Comparison of ENCODE assay signal across 9 cellular contexts in the genomic region with DNA sequence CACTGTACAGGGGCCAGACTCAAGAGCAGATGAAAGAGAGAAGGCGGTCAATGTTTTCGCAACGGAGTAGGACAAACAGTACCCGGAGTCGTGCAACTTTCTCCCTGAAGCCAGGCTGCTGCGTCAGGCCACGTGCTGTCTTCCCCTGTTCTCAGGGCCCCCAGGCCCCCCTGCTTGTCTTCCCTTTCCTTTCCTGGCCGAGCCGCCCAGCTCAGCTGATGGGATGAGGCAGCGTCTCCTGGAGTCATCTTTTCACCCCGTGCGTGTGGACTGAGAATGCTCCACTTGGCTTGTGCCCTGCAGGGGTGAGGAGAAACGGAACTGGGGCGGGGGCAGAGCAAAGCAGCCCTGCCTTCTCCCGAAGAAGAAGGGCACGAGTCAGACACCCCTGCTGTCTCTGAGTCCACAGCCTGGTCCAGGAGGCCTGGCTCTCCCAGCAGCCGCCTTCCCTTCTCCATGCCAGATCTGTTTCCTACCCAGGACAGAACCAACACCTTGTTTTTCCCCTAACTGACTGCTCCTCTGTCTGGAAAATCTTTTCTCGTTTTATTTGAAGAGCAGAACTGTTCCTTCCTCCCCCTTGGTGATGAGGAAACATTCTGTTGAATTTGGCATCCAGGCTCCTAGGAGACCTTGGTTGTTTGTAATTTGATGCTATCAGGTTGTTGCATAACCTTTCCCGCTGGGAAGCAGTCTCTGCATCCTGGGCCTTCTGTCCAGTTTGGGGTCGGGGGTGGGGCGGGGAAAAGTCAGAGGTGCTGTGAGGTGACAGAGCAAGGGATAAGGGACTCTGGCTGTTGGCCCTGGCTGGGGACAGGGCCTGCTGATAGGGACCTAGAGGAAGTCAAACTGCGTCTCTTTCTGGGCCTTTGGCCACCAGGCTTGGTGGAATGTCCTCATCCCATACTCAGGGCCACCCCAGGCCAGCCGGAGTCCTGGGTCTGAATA.
DNase-seq lines count a peak whose midpoint lies in the region; ATAC-seq, FAIRE-seq and TF ChIP-seq lines count a peak whose summit lies in the region.
"Had no signal": no experiment of that assay in that cellular context is flagged by ENCODE, and none has a peak within 500 bp of the region (broad histone marks: within the 10 kb centered on the region; RNA-seq: fewer than 3 reads in every experiment).

No MANE protein-coding gene starts in this region.

- no peaks in the 10 kb centered on the region for H3K27me3 Mint-ChIP-seq in MCF 10A (ENCODE audit: insufficient read depth, unreplicated experiment)
- H3K27me3 Mint-ChIP-seq: stimulated activated naive CD8-positive, alpha-beta T cell treated with anti-CD3 and anti-CD28 coated beads, Interleukin-15, Interleukin-2, amounts not matched to agents 100 ng/mL and 50 ng/mL, for 24 hours had no signal

- CTCF ChIA-PET in MCF 10A (lab: Yijun Ruan, JAX) = no interaction called here

- TF ChIP-seq CTCF in 22Rv1 (IDR thresholded peaks at IDR 0.05) = no peak
- TF ChIP-seq CTCF in MCF 10A (IDR thresholded peaks at IDR 0.05; ENCODE audit: unreplicated experiment) = no peak
- no peak for TF ChIP-seq CTCF in kidney (IDR thresholded peaks at IDR 0.05; ENCODE audit: borderline replicate concordance, extremely low read depth, insufficient read depth)
- TF ChIP-seq CTCF in smooth muscle cell (IDR thresholded peaks at IDR 0.05; ENCODE audit: borderline replicate concordance, insufficient read depth, poor library complexity, severe bottlenecking) = no peak
- no peak for TF ChIP-seq CTCF in GM13977 (IDR thresholded peaks at IDR 0.05; ENCODE audit: extremely low read depth, insufficient read depth, missing control alignments)

- H3K27ac Mint-ChIP-seq in MCF 10A (ENCODE audit: low read depth, unreplicated experiment) = peak overlapping the region; percentile 69
- H3K27ac Mint-ChIP-seq: stimulated activated naive CD8-positive, alpha-beta T cell treated with anti-CD3 and anti-CD28 coated beads, Interleukin-15, Interleukin-2, amounts not matched to agents 100 ng/mL and 50 ng/mL, for 24 hours had no signal

- H3K27me3 ChIP-seq in HUES6 (ENCODE audit: control insufficient read depth, insufficient read depth, low read length) = no peaks in the 10 kb centered on the region
- H3K27me3 ChIP-seq in smooth muscle cell (ENCODE audit: low read depth) = no peaks in the 10 kb centered on the region

- no peaks in the 10 kb centered on the region for H3K9me3 Mint-ChIP-seq in MCF 10A (ENCODE audit: unreplicated experiment)
- H3K9me3 Mint-ChIP-seq: stimulated activated naive CD8-positive, alpha-beta T cell treated with anti-CD3 and anti-CD28 coated beads, Interleukin-15, Interleukin-2, amounts not matched to agents 100 ng/mL and 50 ng/mL, for 24 hours had no signal

- ATAC-seq in GM19452 (IDR thresholded peaks at IDR 0.05; ENCODE audit: unreplicated experiment) = no peak

- no peaks in the 10 kb centered on the region for H3K79me2 ChIP-seq in smooth muscle cell (ENCODE audit: low read depth)

- H3K4me3 ChIP-seq in HUES6 (ENCODE audit: low read depth, low read length) (no peak overlapping the region), kidney (ENCODE audit: low read length in 2 of 2) (no peak overlapping the region), smooth muscle cell (no peak overlapping the region)

- H4K20me1 ChIP-seq in smooth muscle cell (ENCODE audit: low read depth) = no peaks in the 10 kb centered on the region

- BruUV-seq in MCF 10A (replicated peaks; lab: Mats Ljungman, UMichigan) = no TSS peak

- H2AFZ ChIP-seq in smooth muscle cell (ENCODE audit: low read depth) = no peak overlapping the region

- in situ Hi-C loops in GM13977 (cut with MboI; ENCODE audit: low pct_unique_long_range_greater_than_20kb, low sequenced_read_pairs, unreplicated experiment) = no loop called here

- POLR2A ChIA-PET in MCF 10A (lab: Yijun Ruan, JAX) = interaction anchor here (0.6 kb wide), 1 partner anchor 136 kb away, joined by 4 read pairs; no protein-coding TSS in a partner anchor

- FAIRE-seq in kidney (lab: Jason Lieb, UNC) = no peak

- H3F3A ChIP-seq in smooth muscle cell (ENCODE audit: low read depth) = peaks cover 12% of the 10 kb centered on the region

- H3K4me1 Mint-ChIP-seq in MCF 10A (ENCODE audit: insufficient read depth, unreplicated experiment) = peaks cover 16% of the 10 kb centered on the region

- H3K27ac ChIP-seq in 22Rv1 (peak overlapping the region; percentile 96), HUES6 (ENCODE audit: low read depth, low read length) (no peak overlapping the region), kidney (ENCODE audit: low read depth in 2 of 2, low read length in 2 of 2) (peak overlapping the region; percentile 80 to 94), smooth muscle cell (ENCODE audit: low read depth) (peak overlapping the region; percentile 86)

- peak overlapping the region; percentile 44 for H3K4me3 Mint-ChIP-seq in MCF 10A (ENCODE audit: unreplicated experiment)
- H3K4me3 Mint-ChIP-seq: stimulated activated naive CD8-positive, alpha-beta T cell treated with anti-CD3 and anti-CD28 coated beads, Interleukin-15, Interleukin-2, amounts not matched to agents 100 ng/mL and 50 ng/mL, for 24 hours had no signal

- H3K36me3 ChIP-seq in HUES6 (ENCODE audit: control insufficient read depth, insufficient read depth, low read length) (no peaks in the 10 kb centered on the region), kidney (ENCODE audit: control insufficient read depth in 1 of 2, insufficient read depth in 2 of 2, low read length in 2 of 2) (no peaks in the 10 kb centered on the region), smooth muscle cell (ENCODE audit: low read depth) (no peaks in the 10 kb centered on the region)

- no peaks in the 10 kb centered on the region for H3K9me3 ChIP-seq in HUES6 (ENCODE audit: control insufficient read depth, insufficient read depth, low read depth, low read length)
- no peaks in the 10 kb centered on the region for H3K9me3 ChIP-seq in kidney (ENCODE audit: control insufficient read depth in 1 of 2, low read length in 2 of 2)
- no peaks in the 10 kb centered on the region for H3K9me3 ChIP-seq in smooth muscle cell (replicated peaks; ENCODE audit: low read depth)

- H3K4me1 ChIP-seq in HUES6 (ENCODE audit: control insufficient read depth, insufficient read depth, low read length) (peaks cover 23% of the 10 kb centered on the region), kidney (ENCODE audit: control insufficient read depth in 1 of 2, insufficient read depth in 1 of 2, low read depth in 1 of 2, low read length in 2 of 2) (peaks cover 3 to 5% of the 10 kb centered on the region in 2 donors), smooth muscle cell (ENCODE audit: low read depth) (peaks cover 18% of the 10 kb centered on the region)

- no peaks in the 10 kb centered on the region for H3K36me3 Mint-ChIP-seq in MCF 10A (ENCODE audit: insufficient read depth, unreplicated experiment)

- H3K9ac ChIP-seq in HUES6 (ENCODE audit: low read length) = peak overlapping the region; percentile 39
- no peak overlapping the region for H3K9ac ChIP-seq in kidney (ENCODE audit: low read length in 2 of 2)
- peak overlapping the region; percentile 63 for H3K9ac ChIP-seq in smooth muscle cell (ENCODE audit: low read depth)

- DNase-seq in MCF 10A (ENCODE audit: unreplicated experiment) (peak; percentile 95), kidney (peak; percentile 98), smooth muscle cell (lab: John Stamatoyannopoulos, UW; ENCODE audit: unreplicated experiment) (peak; percentile 50), GF-D8 (lab: John Stamatoyannopoulos, UW) (no peak), GM13977 (ENCODE audit: low spot score) (no peak)

- intact Hi-C loops in MCF 10A (cut with micrococcal nuclease) = no loop called here
- intact Hi-C loops in kidney (cut with DNase I) = no loop called here

- H3K4me2 ChIP-seq in smooth muscle cell = peak overlapping the region; percentile 18

- 34% methylated on average over 23 of the region's 23 CpGs for WGBS in smooth muscle cell (ENCODE audit: low lambda C conversion rate)

Comparison
In these comparisons a context has a peak if more than half of its experiments do, and no peak if none do; other contexts are left out.
1. H3K9ac ChIP-seq: peak in HUES6 (single experiment) and smooth muscle cell (single experiment); none in kidney (0 of 2).
2. DNase-seq: peak in MCF 10A (single experiment), kidney (single experiment) and smooth muscle cell (single experiment); none in GF-D8 (single experiment) and GM13977 (single experiment).